17 cellular contexts compared by ENCODE assay signal in genomic region chr3:139101396-139101795, GRCh38. TPM values are rescaled to one million over a fixed set of nuclear protein-coding genes. Genes with fewer than 3 reads are reported as not detected.
DNase-seq lines count a peak whose midpoint lies in the region; ATAC-seq lines count a peak whose summit lies in the region.
"Had no signal": no experiment of that assay in that cellular context is flagged by ENCODE, and none has a peak within 500 bp of the region (broad histone marks: within the 10 kb centered on the region; RNA-seq: fewer than 3 reads in every experiment).

No MANE protein-coding gene starts in this region.

- H3K4me3 Mint-ChIP-seq in activated CD4-positive, alpha-beta T cell treated with anti-CD3 and anti-CD28 coated beads, Interleukin-2, amount 10 ng/mL, durations not matched to agents 24 days and 14 days: no peak overlapping the region
- H3K4me3 Mint-ChIP-seq in effector memory CD8-positive, alpha-beta T cell: no peak overlapping the region
- H3K4me3 Mint-ChIP-seq: CD4-positive, alpha-beta T cell; T-helper 1 cell treated with Interleukin-12 subunit alpha and Interleukin-12 subunit beta and Interleukin-4 antibody, amounts not matched to agents 30 μg/mL and 1 μg/mL, for 36 hours had no signal

- H3K27ac Mint-ChIP-seq in activated CD4-positive, alpha-beta T cell treated with anti-CD3 and anti-CD28 coated beads, Interleukin-2, amount 10 ng/mL, durations not matched to agents 24 days and 14 days: no peak overlapping the region
- H3K27ac Mint-ChIP-seq in effector memory CD8-positive, alpha-beta T cell: no peak overlapping the region
- H3K27ac Mint-ChIP-seq: CD4-positive, alpha-beta T cell; T-helper 1 cell treated with Interleukin-12 subunit alpha and Interleukin-12 subunit beta and Interleukin-4 antibody, amounts not matched to agents 30 μg/mL and 1 μg/mL, for 36 hours had no signal

- no peaks in the 10 kb centered on the region for H3K36me3 Mint-ChIP-seq in activated CD4-positive, alpha-beta T cell treated with anti-CD3 and anti-CD28 coated beads, Interleukin-2, amount 10 ng/mL, durations not matched to agents 24 days and 14 days (ENCODE audit: low read depth)
- H3K36me3 Mint-ChIP-seq in effector memory CD8-positive, alpha-beta T cell (ENCODE audit: insufficient read depth): no peaks in the 10 kb centered on the region

- peak; percentile 38 for DNase-seq in activated CD4-positive, alpha-beta T cell treated with anti-CD3 and anti-CD28 coated beads, Interleukin-2, amount 10 ng/mL, durations not matched to agents 24 days and 14 days
- DNase-seq in activated CD4-positive, alpha-beta T cell treated with anti-CD3 and anti-CD28 coated beads for 1 hour: no peak
- DNase-seq in NCI-H345 treated with DMSO at 0.1 percent for 48 hours (lab: John Stamatoyannopoulos, UW; ENCODE audit: unreplicated experiment): peak; percentile 24
- DNase-seq in ecto neural progenitor cell (ENCODE audit: low spot score): peak; percentile 42
- no peak for DNase-seq in effector memory CD8-positive, alpha-beta T cell
- DNase-seq in NCI-H146 (lab: John Stamatoyannopoulos, UW): no peak
- no peak for DNase-seq in 8988T
- no peak for DNase-seq in midbrain (lab: John Stamatoyannopoulos, UW)
- DNase-seq: CD4-positive, alpha-beta T cell; KBM-7; MV-4-11; NCI-H2081 treated with DMSO at 0.1 percent for 48 hours; NCI-H526; PC-3 had no signal

- H3K9me3 Mint-ChIP-seq in activated CD4-positive, alpha-beta T cell treated with anti-CD3 and anti-CD28 coated beads, Interleukin-2, amount 10 ng/mL, durations not matched to agents 24 days and 14 days: no peaks in the 10 kb centered on the region
- no peaks in the 10 kb centered on the region for H3K9me3 Mint-ChIP-seq in effector memory CD8-positive, alpha-beta T cell
- H3K9me3 Mint-ChIP-seq: T-helper 1 cell treated with Interleukin-12 subunit alpha and Interleukin-12 subunit beta and Interleukin-4 antibody, amounts not matched to agents 30 μg/mL and 1 μg/mL, for 36 hours had no signal

- intact Hi-C loops in activated CD4-positive, alpha-beta T cell treated with anti-CD3 and anti-CD28 coated beads, Interleukin-2, amount 10 ng/mL, durations not matched to agents 24 days and 14 days (cut with micrococcal nuclease): no loop called here

- no peaks in the 10 kb centered on the region for H3K4me1 Mint-ChIP-seq in activated CD4-positive, alpha-beta T cell treated with anti-CD3 and anti-CD28 coated beads, Interleukin-2, amount 10 ng/mL, durations not matched to agents 24 days and 14 days
- no peaks in the 10 kb centered on the region for H3K4me1 Mint-ChIP-seq in effector memory CD8-positive, alpha-beta T cell (ENCODE audit: low read depth in 2 of 2)

- no peak for ATAC-seq in effector memory CD8-positive, alpha-beta T cell (replicated peaks)
- ATAC-seq: HCT116, PC-3 had no signal

- peaks cover 2% of the 10 kb centered on the region for H3K27me3 Mint-ChIP-seq in activated CD4-positive, alpha-beta T cell treated with anti-CD3 and anti-CD28 coated beads, Interleukin-2, amount 10 ng/mL, durations not matched to agents 24 days and 14 days
- peaks cover 22 to 47% of the 10 kb centered on the region in 2 donors for H3K27me3 Mint-ChIP-seq in effector memory CD8-positive, alpha-beta T cell

RNA-seq across cellular contexts. Expression of gene PRR23C, which starts 56.7 kb away (rescaled TPM):
- total RNA-seq in activated CD4-positive, alpha-beta T cell treated with anti-CD3 and anti-CD28 coated beads, Interleukin-2, amount 10 ng/mL, durations not matched to agents 24 days and 14 days: not detected in 2 replicates
- total RNA-seq: CD4-positive, alpha-beta T cell; G401; PC-3 had no signal

Comparison
In these comparisons a context has a peak if more than half of its experiments do, and no peak if none do; other contexts are left out.
1. DNase-seq: peak in activated CD4-positive, alpha-beta T cell treated with anti-CD3 and anti-CD28 coated beads, Interleukin-2, amount 10 ng/mL, durations not matched to agents 24 days and 14 days (single experiment), NCI-H345 treated with DMSO at 0.1 percent for 48 hours (single experiment) and ecto neural progenitor cell (single experiment); none in activated CD4-positive, alpha-beta T cell treated with anti-CD3 and anti-CD28 coated beads for 1 hour (single experiment), effector memory CD8-positive, alpha-beta T cell (0 of 3), NCI-H146 (single experiment), 8988T (single experiment) and midbrain (single experiment).